Comparison of ENCODE assay signal across 9 cellular contexts in genomic region chr1:48688102-48688760, GRCh38.
DNase-seq lines count a peak whose midpoint lies in the region; ATAC-seq, FAIRE-seq and TF ChIP-seq lines count a peak whose summit lies in the region.
"Had no signal": no experiment of that assay in that cellular context is flagged by ENCODE, and none has a peak within 500 bp of the region (broad histone marks: within the 10 kb centered on the region; RNA-seq: fewer than 3 reads in every experiment).

No MANE protein-coding gene starts in this region.

- no peak overlapping the region for H3K4me3 ChIP-seq in A549
- no peak overlapping the region for H3K4me3 ChIP-seq in astrocyte of the spinal cord (ENCODE audit: low read depth, low read length)
- H3K4me3 ChIP-seq in MG63: no peak overlapping the region

- FAIRE-seq in A549 (lab: Jason Lieb, UNC): no peak
- no peak for FAIRE-seq in RCC 7860 (lab: Jason Lieb, UNC)

- no peak overlapping the region for H3K27ac ChIP-seq in A549

- no peak for TF ChIP-seq CTCF in A549 (IDR thresholded peaks at IDR 0.05)
- peak; percentile 44 for TF ChIP-seq CTCF in astrocyte of the spinal cord (IDR thresholded peaks at IDR 0.05; ENCODE audit: low read depth, low read length)

- in situ Hi-C loops in astrocyte of the spinal cord (cut with HindIII; ENCODE audit: low sequenced_read_pairs): no loop called here

- no peak for TF ChIP-seq EP300 in A549 (IDR thresholded peaks at IDR 0.05)

- TF ChIP-seq RAD21 in A549 (conservative IDR thresholded peaks at IDR 0.05 in 1 of 2, IDR thresholded peaks at IDR 0.05 in 1 of 2): no peak

- H3K9me3 ChIP-seq in A549: no peaks in the 10 kb centered on the region
- H3K9me3 ChIP-seq in MG63: no peaks in the 10 kb centered on the region

- CTCF ChIA-PET in A549 (lab: Yijun Ruan, JAX): interaction anchor here (0.7 to 2.4 kb wide), 2 partner anchors 11 to 1469 kb away, joined by 3 to 11 read pairs; no protein-coding TSS in a partner anchor

- 31% methylated on average over 3 of the region's 3 CpGs for WGBS in A549 (ENCODE audit: missing lambda C conversion rate)

- no peak overlapping the region for H3K4me3 Mint-ChIP-seq in activated naive CD8-positive, alpha-beta T cell treated with anti-CD3 and anti-CD28 coated beads for 36 hours
- H3K4me3 Mint-ChIP-seq: activated CD4-positive, alpha-beta T cell treated with anti-CD3 and anti-CD28 coated beads, Interleukin-2, amount 10 ng/mL, durations not matched to agents 24 days and 14 days had no signal

- no peaks in the 10 kb centered on the region for H3K27me3 ChIP-seq in MG63

- H3K4me1 ChIP-seq in A549: no peaks in the 10 kb centered on the region

- no peaks in the 10 kb centered on the region for H3K36me3 Mint-ChIP-seq in activated naive CD8-positive, alpha-beta T cell treated with anti-CD3 and anti-CD28 coated beads for 36 hours

- no peak for TF ChIP-seq POLR2A in A549 (IDR thresholded peaks at IDR 0.05; ENCODE audit: low read length)

- H3K36me3 ChIP-seq in MG63: no peaks in the 10 kb centered on the region

- H3K27ac Mint-ChIP-seq in activated naive CD8-positive, alpha-beta T cell treated with anti-CD3 and anti-CD28 coated beads for 36 hours: no peak overlapping the region
- H3K27ac Mint-ChIP-seq: activated CD4-positive, alpha-beta T cell treated with anti-CD3 and anti-CD28 coated beads, Interleukin-2, amount 10 ng/mL, durations not matched to agents 24 days and 14 days had no signal

- POLR2A ChIA-PET in A549 (lab: Yijun Ruan, JAX): no interaction called here

- H3K4me1 Mint-ChIP-seq in activated naive CD8-positive, alpha-beta T cell treated with anti-CD3 and anti-CD28 coated beads for 36 hours: no peaks in the 10 kb centered on the region
- H3K4me1 Mint-ChIP-seq: activated CD4-positive, alpha-beta T cell treated with anti-CD3 and anti-CD28 coated beads, Interleukin-2, amount 10 ng/mL, durations not matched to agents 24 days and 14 days had no signal

- peak; percentile 10 to 15 for DNase-seq in A549 (ENCODE audit: low read depth in 1 of 2, low spot score in 1 of 2)
- no peak for DNase-seq in astrocyte of the spinal cord (ENCODE audit: low read depth, low spot score)
- DNase-seq in MG63: no peak
- DNase-seq in T-helper 1 cell: no peak
- DNase-seq in activated naive CD8-positive, alpha-beta T cell treated with anti-CD3 and anti-CD28 coated beads for 36 hours: no peak
- no peak for DNase-seq in RCC 7860 (ENCODE audit: low spot score)
- DNase-seq: activated CD4-positive, alpha-beta T cell treated with anti-CD3 and anti-CD28 coated beads, Interleukin-2, amount 10 ng/mL, durations not matched to agents 24 days and 14 days had no signal

- ATAC-seq in A549 (peak; percentile 82 to 94; a peak in 4 of 6 replicates), GM18868 (IDR thresholded peaks at IDR 0.05; ENCODE audit: unreplicated experiment) (peak; percentile 93), HG03159 (IDR thresholded peaks at IDR 0.05; ENCODE audit: unreplicated experiment) (peak; percentile 87)

- H3K9me3 Mint-ChIP-seq in activated naive CD8-positive, alpha-beta T cell treated with anti-CD3 and anti-CD28 coated beads for 36 hours: no peaks in the 10 kb centered on the region
- H3K9me3 Mint-ChIP-seq: activated CD4-positive, alpha-beta T cell treated with anti-CD3 and anti-CD28 coated beads, Interleukin-2, amount 10 ng/mL, durations not matched to agents 24 days and 14 days had no signal

- H3K4me2 ChIP-seq in A549: no peak overlapping the region

- peaks cover 9% of the 10 kb centered on the region for H3K27me3 Mint-ChIP-seq in activated naive CD8-positive, alpha-beta T cell treated with anti-CD3 and anti-CD28 coated beads for 36 hours
- H3K27me3 Mint-ChIP-seq: activated CD4-positive, alpha-beta T cell treated with anti-CD3 and anti-CD28 coated beads, Interleukin-2, amount 10 ng/mL, durations not matched to agents 24 days and 14 days had no signal

TF ChIP-seq in A549, 52 proteins besides CTCF, POLR2A, EP300 and RAD21:
- TF ChIP-seq RNF2 (IDR thresholded peaks at IDR 0.05; ENCODE audit: borderline replicate concordance, low read depth): no peak
- TF ChIP-seq HMGXB4 (CRISPR knock-in tag; IDR thresholded peaks at IDR 0.05; ENCODE audit: borderline replicate concordance): no peak
- no peak for TF ChIP-seq FOSL2 (IDR thresholded peaks at IDR 0.05)
- no peak for TF ChIP-seq FOSL2 (CRISPR knock-in tag; IDR thresholded peaks at IDR 0.05)
- TF ChIP-seq GATA3 (IDR thresholded peaks at IDR 0.05; ENCODE audit: borderline replicate concordance): no peak
- TF ChIP-seq MYC (IDR thresholded peaks at IDR 0.05; ENCODE audit: borderline replicate concordance, low read length): no peak
- no peak for TF ChIP-seq HOXA7 (CRISPR knock-in tag; IDR thresholded peaks at IDR 0.05)
- TF ChIP-seq ELK1 (IDR thresholded peaks at IDR 0.05; ENCODE audit: low read depth, low read length): no peak
- no peak for TF ChIP-seq EHMT2 (IDR thresholded peaks at IDR 0.05; ENCODE audit: low read depth)
- no peak for TF ChIP-seq ZC3H11A (IDR thresholded peaks at IDR 0.05)
- no peak for TF ChIP-seq TP53 (CRISPR knock-in tag; IDR thresholded peaks at IDR 0.05)

Comparison
In these comparisons a context has a peak if more than half of its experiments do, and no peak if none do; other contexts are left out.
1. DNase-seq: peak in A549 (2 of 2); none in astrocyte of the spinal cord (single experiment), MG63 (single experiment), T-helper 1 cell (0 of 5), activated naive CD8-positive, alpha-beta T cell treated with anti-CD3 and anti-CD28 coated beads for 36 hours (single experiment) and RCC 7860 (single experiment).
2. Peak in every context shown above with its lines, with median percentiles within 50 percentile points of each other: ATAC-seq.